In genomic region chr1:183244466-183244865, GRCh38 we compare ENCODE assay signal across 12 cellular contexts. TPM values are rescaled to one million over a fixed set of nuclear protein-coding genes. Genes with fewer than 3 reads are reported as not detected.
A peak's percentile ranks its signal among the peaks of the same experiment; 100 is the strongest.
DNase-seq lines count a peak whose midpoint lies in the region; ATAC-seq and TF ChIP-seq lines count a peak whose summit lies in the region.
"Had no signal": no experiment of that assay in that cellular context is flagged by ENCODE, and none has a peak within 500 bp of the region (broad histone marks: within the 10 kb centered on the region; RNA-seq: fewer than 3 reads in every experiment).

No MANE protein-coding gene starts in this region.

- intact Hi-C loops in activated CD4-positive, alpha-beta memory T cell treated with anti-CD3 and anti-CD28 coated beads for 36 hours (cut with micrococcal nuclease): no loop called here

- peaks cover 12% of the 10 kb centered on the region for H3K27me3 Mint-ChIP-seq in nephron progenitor cell (ENCODE audit: low read depth, poor library complexity)
- peaks cover 12% of the 10 kb centered on the region for H3K27me3 Mint-ChIP-seq in activated CD4-positive, alpha-beta memory T cell treated with anti-CD3 and anti-CD28 coated beads for 36 hours

- no peak overlapping the region for H3K4me3 Mint-ChIP-seq in nephron progenitor cell
- no peak overlapping the region for H3K4me3 Mint-ChIP-seq in activated CD4-positive, alpha-beta memory T cell treated with anti-CD3 and anti-CD28 coated beads for 36 hours
- H3K4me3 Mint-ChIP-seq: T-helper 17 cell had no signal

- peaks cover 71% of the 10 kb centered on the region for H3K4me1 Mint-ChIP-seq in nephron progenitor cell
- H3K4me1 Mint-ChIP-seq in activated CD4-positive, alpha-beta memory T cell treated with anti-CD3 and anti-CD28 coated beads for 36 hours (ENCODE audit: low read depth): no peaks in the 10 kb centered on the region
- H3K4me1 Mint-ChIP-seq: T-helper 17 cell had no signal

- DNase-seq in AG09309 (ENCODE audit: low read depth): peak; percentile 67
- DNase-seq in NCI-H460 (ENCODE audit: extremely low read depth, low read depth): peak; percentile 25
- peak; percentile 97 for DNase-seq in fibroblast of mammary gland (ENCODE audit: low read depth)
- DNase-seq in nephron progenitor cell: peak; percentile 24
- no peak for DNase-seq in activated CD4-positive, alpha-beta T cell treated with anti-CD3 and anti-CD28 coated beads, Interleukin-2, amount 50 U/mL, for 4 hours
- no peak for DNase-seq in substantia nigra (lab: John Stamatoyannopoulos, UW)
- no peak for DNase-seq in activated CD4-positive, alpha-beta memory T cell treated with anti-CD3 and anti-CD28 coated beads for 36 hours
- DNase-seq: activated T-cell treated with anti-CD3 and anti-CD28 coated beads for 4 hours, NCI-H226, T-helper 17 cell had no signal

- H3K27ac Mint-ChIP-seq in nephron progenitor cell: no peak overlapping the region
- no peak overlapping the region for H3K27ac Mint-ChIP-seq in activated CD4-positive, alpha-beta memory T cell treated with anti-CD3 and anti-CD28 coated beads for 36 hours
- H3K27ac Mint-ChIP-seq: T-helper 17 cell had no signal

- H3K27ac ChIP-seq in substantia nigra (ENCODE audit: low read depth, low read length, poor library complexity, severe bottlenecking): no peak overlapping the region
- H3K27ac ChIP-seq: BLaER1 had no signal

- peaks cover 15% of the 10 kb centered on the region for H3K9me3 Mint-ChIP-seq in nephron progenitor cell
- H3K9me3 Mint-ChIP-seq in activated CD4-positive, alpha-beta memory T cell treated with anti-CD3 and anti-CD28 coated beads for 36 hours: no peaks in the 10 kb centered on the region

- ATAC-seq in GM21576 (IDR thresholded peaks at IDR 0.05; ENCODE audit: unreplicated experiment): no peak
- ATAC-seq: T-helper 17 cell had no signal

- peaks cover 46% of the 10 kb centered on the region for H3K36me3 Mint-ChIP-seq in nephron progenitor cell (ENCODE audit: low read depth)
- no peaks in the 10 kb centered on the region for H3K36me3 Mint-ChIP-seq in activated CD4-positive, alpha-beta memory T cell treated with anti-CD3 and anti-CD28 coated beads for 36 hours

- CTCF ChIA-PET in activated CD4-positive, alpha-beta memory T cell treated with anti-CD3 and anti-CD28 coated beads for 36 hours (lab: Charles Lee): no interaction called here

- TF ChIP-seq CTCF in AG09309 (IDR thresholded peaks at IDR 0.05; ENCODE audit: control insufficient read depth, insufficient read depth, low read depth, low read length, missing control alignments): no peak
- TF ChIP-seq CTCF in fibroblast of mammary gland (conservative IDR thresholded peaks at IDR 0.05; ENCODE audit: control insufficient read depth, insufficient read depth, low read depth, low read length): no peak
- TF ChIP-seq CTCF in nephron progenitor cell (IDR thresholded peaks at IDR 0.05): no peak

- POLR2A ChIA-PET in activated CD4-positive, alpha-beta memory T cell treated with anti-CD3 and anti-CD28 coated beads for 36 hours (lab: Charles Lee): no interaction called here

- H3K4me3 ChIP-seq in AG09309 (ENCODE audit: control insufficient read depth, low read depth, low read length): no peak overlapping the region
- H3K4me3 ChIP-seq in fibroblast of mammary gland (ENCODE audit: control insufficient read depth, low read depth, low read length): no peak overlapping the region
- H3K4me3 ChIP-seq: BLaER1 had no signal

RNA-seq across cellular contexts. Expression of gene LAMC2, which starts 58.4 kb away (rescaled TPM):
- total RNA-seq in NCI-H460 (2014; rRNA removed; shearing (Covaris generic)): 2.1 and 3.2 TPM in 2 replicates
- 5.2 and 9.0 TPM in 2 replicates for polyA plus RNA-seq in NCI-H460 (2014; cell fraction: nucleus; rRNA removed)
- not detected for total RNA-seq in activated CD4-positive, alpha-beta memory T cell treated with anti-CD3 and anti-CD28 coated beads for 36 hours
- total RNA-seq: T-helper 17 cell had no signal

Comparison
In these comparisons a context has a peak if more than half of its experiments do, and no peak if none do; other contexts are left out.
1. DNase-seq: peak in AG09309 (single experiment), NCI-H460 (single experiment), fibroblast of mammary gland (single experiment) and nephron progenitor cell (single experiment); none in activated CD4-positive, alpha-beta T cell treated with anti-CD3 and anti-CD28 coated beads, Interleukin-2, amount 50 U/mL, for 4 hours (0 of 2), substantia nigra (0 of 49) and activated CD4-positive, alpha-beta memory T cell treated with anti-CD3 and anti-CD28 coated beads for 36 hours (single experiment).